In genomic region chr20:23278172-23278571, GRCh38 we compare ENCODE assay signal across 24 cellular contexts.
"Had no signal": no experiment of that assay in that cellular context is flagged by ENCODE, and none has a peak within 500 bp of the region (broad histone marks: within the 10 kb centered on the region; RNA-seq: fewer than 3 reads in every experiment).

No MANE protein-coding gene starts in this region.

- ATAC-seq: activated CD8-positive, alpha-beta T cell treated with anti-CD3 and anti-CD28 coated beads for 36 hours; activated T-cell treated with anti-CD3 and anti-CD28 coated beads, Interleukin-2, amount 50 U/mL, for 4 hours; activated T-helper 17 cell treated with anti-CD3 and anti-CD28 coated beads, Interleukin-2, amount 50 U/mL, for 72 hours; esophagus mucosa; WTC11 had no signal

- DNase-seq: activated CD4-positive, alpha-beta T cell treated with anti-CD3 and anti-CD28 coated beads for 1 hour; activated CD4-positive, alpha-beta T cell treated with anti-CD3 and anti-CD28 coated beads for 4 hours; activated CD4-positive, alpha-beta T cell treated with anti-CD3 and anti-CD28 coated beads, Interleukin-2, amount 10 ng/mL, durations not matched to agents 7 days and 5 days; activated CD4-positive, alpha-beta T cell treated with anti-CD3 and anti-CD28 coated beads, Interleukin-2, amount 50 U/mL, for 4 hours; activated CD8-positive, alpha-beta memory T cell treated with anti-CD3 and anti-CD28 coated beads for 24 hours; activated CD8-positive, alpha-beta T cell treated with anti-CD3 and anti-CD28 coated beads for 36 hours; activated effector memory CD4-positive, alpha-beta T cell treated with Interleukin-2 at 50 U/mL for 16 hours; activated gamma-delta T cell treated with Interleukin-2 at 50 U/mL for 16 hours; activated naive CD4-positive, alpha-beta T cell treated with anti-CD3 and anti-CD28 coated beads, Interleukin-2, amount 50 U/mL, for 16 hours; activated naive CD4-positive, alpha-beta T cell treated with Interleukin-2 at 50 U/mL for 16 hours; activated T-cell treated with anti-CD3 and anti-CD28 coated beads, Interleukin-2, amount 50 U/mL, for 4 hours; amniotic stem cell; anterior cingulate cortex; brain microvascular endothelial cell; dorsolateral prefrontal cortex; effector memory CD4-positive, alpha-beta T cell; endodermal cell; foreskin fibroblast; head of caudate nucleus; hippocampal formation had no signal

- H3K36me3 ChIP-seq: brain microvascular endothelial cell had no signal

- H3K4me3 ChIP-seq: coronary artery, dorsolateral prefrontal cortex had no signal

- H3K27me3 ChIP-seq: brain microvascular endothelial cell had no signal
